ENCODE assay signal across 17 cellular contexts in the genomic region with DNA sequence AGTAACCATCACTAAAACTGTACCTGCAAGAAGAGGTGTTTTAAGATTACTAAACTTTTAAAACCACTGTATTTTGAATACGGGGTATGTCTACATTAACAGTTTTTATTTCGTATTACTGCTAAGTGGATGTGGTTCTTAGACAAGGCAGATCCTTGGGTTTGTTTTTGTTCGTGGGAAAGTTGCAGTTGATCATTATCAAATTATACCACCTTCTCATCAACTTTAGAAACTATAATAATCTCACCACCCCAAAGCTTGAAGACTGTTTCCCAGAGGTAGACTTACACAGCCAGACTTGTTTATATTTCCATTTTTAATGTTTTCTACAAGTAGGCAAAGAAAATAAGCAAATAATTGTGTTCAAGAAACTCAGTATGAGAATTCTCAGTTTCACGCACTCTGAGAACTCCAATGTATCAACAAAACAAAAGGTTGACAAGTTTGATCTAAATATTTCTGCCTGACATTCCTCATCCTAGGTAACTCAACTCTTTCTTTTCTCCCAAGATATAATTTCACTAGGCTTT.
"Had no signal": no experiment of that assay in that cellular context is flagged by ENCODE, and none has a peak within 500 bp of the region (broad histone marks: within the 10 kb centered on the region; RNA-seq: fewer than 3 reads in every experiment).

No MANE protein-coding gene starts in this region.

- H3K4me1 ChIP-seq: colonic mucosa, heart right ventricle, left lung, parathyroid adenoma, thyroid gland, uterus had no signal

- ATAC-seq: activated CD4-positive, alpha-beta T cell treated with anti-CD3 and anti-CD28 coated beads for 36 hours; activated CD8-positive, alpha-beta T cell treated with anti-CD3 and anti-CD28 coated beads for 36 hours; activated naive CD8-positive, alpha-beta T cell treated with anti-CD3 and anti-CD28 coated beads, Interleukin-2, amount 50 U/mL, for 24 hours; heart right ventricle; left lung had no signal

- H3K4me3 ChIP-seq: colonic mucosa, heart right ventricle, left lung, skin epidermis, thyroid gland, uterus had no signal

- H3K27ac Mint-ChIP-seq: activated CD4-positive, alpha-beta T cell treated with anti-CD3 and anti-CD28 coated beads for 36 hours; activated CD8-positive, alpha-beta T cell treated with anti-CD3 and anti-CD28 coated beads for 36 hours; activated naive CD8-positive, alpha-beta T cell treated with anti-CD3 and anti-CD28 coated beads, Interleukin-2, amount 50 U/mL, for 24 hours; memory B cell had no signal

- H3K9me3 ChIP-seq: colonic mucosa, heart right ventricle, left lung, thyroid gland, uterus had no signal

- H2AFZ ChIP-seq: parathyroid adenoma had no signal

- H3K4me1 Mint-ChIP-seq: activated CD4-positive, alpha-beta T cell treated with anti-CD3 and anti-CD28 coated beads for 36 hours; memory B cell had no signal

- H3K4me3 Mint-ChIP-seq: activated CD4-positive, alpha-beta T cell treated with anti-CD3 and anti-CD28 coated beads for 36 hours; activated CD8-positive, alpha-beta T cell treated with anti-CD3 and anti-CD28 coated beads for 36 hours; activated naive CD8-positive, alpha-beta T cell treated with anti-CD3 and anti-CD28 coated beads, Interleukin-2, amount 50 U/mL, for 24 hours; memory B cell had no signal

- H3K9ac ChIP-seq: parathyroid adenoma had no signal

- H3K27ac ChIP-seq: colonic mucosa, heart right ventricle, left lung, parathyroid adenoma, skin epidermis, thyroid gland, uterus, VCaP had no signal

- DNase-seq: activated CD4-positive, alpha-beta T cell treated with anti-CD3 and anti-CD28 coated beads for 36 hours; activated CD8-positive, alpha-beta memory T cell treated with anti-CD3 and anti-CD28 coated beads, Interleukin-2, amount 50 U/mL, for 4 hours; activated CD8-positive, alpha-beta T cell treated with anti-CD3 and anti-CD28 coated beads for 36 hours; activated naive CD4-positive, alpha-beta T cell treated with Interleukin-2 at 50 U/mL for 16 hours; activated naive CD8-positive, alpha-beta T cell treated with anti-CD3 and anti-CD28 coated beads, Interleukin-2, amount 50 U/mL, for 24 hours; colonic mucosa; foreskin melanocyte; heart right ventricle; left lung; retina; thyroid gland; uterus had no signal

- H3K36me3 Mint-ChIP-seq: memory B cell had no signal

- H3K27me3 ChIP-seq: colonic mucosa, thyroid gland, uterus had no signal

- H3K79me2 ChIP-seq: parathyroid adenoma had no signal

- H3K36me3 ChIP-seq: colonic mucosa, heart right ventricle, left lung, thyroid gland, uterus had no signal

- FAIRE-seq: keratinocyte had no signal

- H3K9me3 Mint-ChIP-seq: activated CD8-positive, alpha-beta T cell treated with anti-CD3 and anti-CD28 coated beads for 36 hours; activated naive CD8-positive, alpha-beta T cell treated with anti-CD3 and anti-CD28 coated beads, Interleukin-2, amount 50 U/mL, for 24 hours; memory B cell had no signal
